8 cellular contexts compared by ENCODE assay signal in the genomic region with DNA sequence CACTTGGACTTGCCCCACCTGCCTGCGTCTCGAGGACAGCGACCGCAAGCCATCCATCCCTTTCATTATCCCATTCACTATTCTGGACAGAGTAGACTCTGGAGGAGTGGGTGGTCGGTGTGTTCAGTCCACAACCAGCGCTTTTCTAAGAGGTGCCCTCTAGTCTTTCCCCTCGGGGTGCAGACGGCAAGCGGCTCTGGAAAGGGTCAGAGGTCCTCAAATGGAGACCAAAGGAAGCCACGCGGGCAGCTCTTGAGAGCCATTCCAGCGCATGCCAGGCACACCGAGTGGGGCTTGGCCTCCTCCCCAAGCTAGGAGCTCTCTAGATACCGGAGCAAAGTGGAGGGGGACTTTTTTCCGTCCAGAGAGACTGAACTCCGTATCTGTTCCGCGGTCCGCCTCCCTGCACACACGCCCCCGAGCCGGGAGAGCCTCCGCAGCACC.
DNase-seq lines count a peak whose midpoint lies in the region; ATAC-seq and TF ChIP-seq lines count a peak whose summit lies in the region.

No MANE protein-coding gene starts in this region.

- DNase-seq in iris pigment epithelial cell (ENCODE audit: low read depth) (peak; percentile 62), DMS 273 treated with DMSO at 0.1 percent for 48 hours (lab: John Stamatoyannopoulos, UW) (no peak), DMS79 (lab: John Stamatoyannopoulos, UW) (no peak), GM03348 (ENCODE audit: low spot score) (no peak)
- peak; percentile 5 for DNase-seq in stimulated activated CD4-positive, alpha-beta T cell treated with anti-CD3 and anti-CD28 coated beads, Interleukin-4, amount 100 ng/mL, for 24 hours

- no peak for TF ChIP-seq EP300 in Ishikawa (IDR thresholded peaks at IDR 0.05; ENCODE audit: borderline replicate concordance)

- TF ChIP-seq RAD21 in Ishikawa (IDR thresholded peaks at IDR 0.05; ENCODE audit: low read depth): no peak

- H3K27ac ChIP-seq in angular gyrus (ENCODE audit: low read depth, low read length): peak overlapping the region; percentile 7

- peak; percentile 9 for ATAC-seq in GM18867 (IDR thresholded peaks at IDR 0.05; ENCODE audit: unreplicated experiment)

TF ChIP-seq in Ishikawa, 13 proteins besides CTCF, POLR2A, EP300 and RAD21:
- TF ChIP-seq EGR1 (IDR thresholded peaks at IDR 0.05): no peak
- TF ChIP-seq, protein P1, sequence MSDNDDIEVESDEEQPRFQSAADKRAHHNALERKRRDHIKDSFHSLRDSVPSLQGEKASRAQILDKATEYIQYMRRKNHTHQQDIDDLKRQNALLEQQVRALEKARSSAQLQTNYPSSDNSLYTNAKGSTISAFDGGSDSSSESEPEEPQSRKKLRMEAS (IDR thresholded peaks at IDR 0.05): peak; percentile 60
- no peak for TF ChIP-seq CREB1 (IDR thresholded peaks at IDR 0.05; ENCODE audit: low read depth)

Comparison
In these comparisons a context has a peak if more than half of its experiments do, and no peak if none do; other contexts are left out.
1. DNase-seq: peak in iris pigment epithelial cell (single experiment) and stimulated activated CD4-positive, alpha-beta T cell treated with anti-CD3 and anti-CD28 coated beads, Interleukin-4, amount 100 ng/mL, for 24 hours (single experiment); none in DMS 273 treated with DMSO at 0.1 percent for 48 hours (single experiment), DMS79 (single experiment) and GM03348 (single experiment).